In the genomic region with DNA sequence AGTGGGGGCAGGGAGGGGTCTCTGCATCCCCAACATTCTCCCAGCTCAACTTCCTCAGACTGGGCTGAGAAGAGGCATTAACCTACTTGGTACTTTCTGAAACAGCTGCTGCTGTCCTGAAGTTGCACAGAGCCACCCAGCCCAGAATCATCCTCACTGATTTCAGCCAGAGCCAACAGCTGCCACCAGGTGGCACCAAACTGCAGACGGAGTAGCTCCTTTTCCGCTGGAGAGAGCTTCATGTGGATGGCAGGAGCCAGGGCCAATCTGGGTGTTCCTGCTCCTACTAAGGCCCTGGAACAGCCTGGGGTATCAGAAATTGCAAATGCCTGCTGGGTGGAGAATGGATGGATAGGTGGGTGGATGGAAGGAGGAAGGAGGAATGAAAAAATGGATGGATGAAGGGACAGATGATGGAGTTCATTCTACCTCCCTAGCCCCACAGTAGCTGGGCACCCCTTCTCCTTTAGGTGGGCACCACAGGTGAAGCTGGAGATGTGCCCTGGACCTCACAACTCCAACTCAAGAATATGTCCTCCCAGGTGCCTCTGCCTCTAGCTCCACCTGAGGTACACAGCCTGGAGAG, we compare ENCODE assay signal across 9 cellular contexts. TPM values are rescaled to one million over a fixed set of nuclear protein-coding genes. Genes with fewer than 3 reads are reported as not detected.
DNase-seq lines count a peak whose midpoint lies in the region; ATAC-seq and TF ChIP-seq lines count a peak whose summit lies in the region.
"Had no signal": no experiment of that assay in that cellular context is flagged by ENCODE, and none has a peak within 500 bp of the region (broad histone marks: within the 10 kb centered on the region; RNA-seq: fewer than 3 reads in every experiment).

No MANE protein-coding gene starts in this region.

- peak; percentile 93 for TF ChIP-seq RAD21 in Ishikawa (IDR thresholded peaks at IDR 0.05; ENCODE audit: low read depth)

- TF ChIP-seq CTCF in upper lobe of left lung (IDR thresholded peaks at IDR 0.05), result peak; percentile 67 to 83 (median 78)

- DNase-seq in NCI-H524 (lab: John Stamatoyannopoulos, UW) (peak; percentile 34 to 61), NCI-H524 treated with DMSO at 0.1 percent for 48 hours (lab: John Stamatoyannopoulos, UW) (no peak), SJSA1 (ENCODE audit: low read depth in 1 of 2, low spot score in 2 of 2) (peak; percentile 62 to 77), germinal center (ENCODE audit: low spot score) (peak; percentile 70), pons (ENCODE audit: low spot score) (peak; percentile 81), upper lobe of left lung (peak in 1 of 2 donors; percentile 78)
- DNase-seq in activated gamma-delta T cell treated with anti-CD3 and anti-CD28 coated beads, Interleukin-2, amount 50 U/mL, for 16 hours (ENCODE audit: low read depth), result peak; percentile 67

- H3K27ac ChIP-seq in SJSA1 (no peak overlapping the region), upper lobe of left lung (no peak overlapping the region)

- WGBS in upper lobe of left lung, 2 donors, result 0% methylated on average over 2 of the region's 2 CpGs

- H3K4me3 ChIP-seq in SJSA1 (no peak overlapping the region), upper lobe of left lung (no peak overlapping the region)

- H3K9me3 ChIP-seq in SJSA1 (replicated peaks) (no peaks in the 10 kb centered on the region), upper lobe of left lung (no peaks in the 10 kb centered on the region)

- ATAC-seq in upper lobe of left lung (ENCODE audit: low FRiP score in 2 of 2), result peak; percentile 68 to 86

- H3K36me3 ChIP-seq in SJSA1, result no peaks in the 10 kb centered on the region
- H3K36me3 ChIP-seq in upper lobe of left lung, result no peaks in the 10 kb centered on the region

- H3K4me1 ChIP-seq in SJSA1 (replicated peaks) (no peaks in the 10 kb centered on the region), upper lobe of left lung (peaks cover 0 to 10% (median 0%) of the 10 kb centered on the region in 4 donors)

- TF ChIP-seq EP300 in Ishikawa (IDR thresholded peaks at IDR 0.05; ENCODE audit: borderline replicate concordance) (no peak), upper lobe of left lung (IDR thresholded peaks at IDR 0.05) (no peak)

- TF ChIP-seq POLR2A in upper lobe of left lung (IDR thresholded peaks at IDR 0.05), result no peak

- H3K27me3 ChIP-seq in SJSA1 (replicated peaks) (peaks cover 7% of the 10 kb centered on the region), upper lobe of left lung (no peaks in the 10 kb centered on the region)

TF ChIP-seq in Ishikawa, 13 proteins besides CTCF, POLR2A, EP300 and RAD21:
- TF ChIP-seq, protein P1, sequence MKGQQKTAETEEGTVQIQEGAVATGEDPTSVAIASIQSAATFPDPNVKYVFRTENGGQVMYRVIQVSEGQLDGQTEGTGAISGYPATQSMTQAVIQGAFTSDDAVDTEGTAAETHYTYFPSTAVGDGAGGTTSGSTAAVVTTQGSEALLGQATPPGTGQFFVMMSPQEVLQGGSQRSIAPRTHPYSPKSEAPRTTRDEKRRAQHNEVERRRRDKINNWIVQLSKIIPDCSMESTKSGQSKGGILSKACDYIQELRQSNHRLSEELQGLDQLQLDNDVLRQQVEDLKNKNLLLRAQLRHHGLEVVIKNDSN (IDR thresholded peaks at IDR 0.05), result no peak

RNA-seq across cellular contexts. Expression of a gene that starts 11.8 kb away (rescaled TPM):
- total RNA-seq in SJSA1 (2014; rRNA removed; shearing (Covaris generic)), result not detected in 2 replicates
- total RNA-seq in upper lobe of left lung, result under 1 TPM in 2 of 6 donors, not detected in 4; 0.09 to 0.17 TPM
- total RNA-seq: subcutaneous adipose tissue had no signal
